ENCODE assay signal across 18 cellular contexts in genomic region chr1:30196872-30197615, GRCh38.
DNase-seq lines count a peak whose midpoint lies in the region; ATAC-seq and TF ChIP-seq lines count a peak whose summit lies in the region.
"Had no signal": no experiment of that assay in that cellular context is flagged by ENCODE, and none has a peak within 500 bp of the region (broad histone marks: within the 10 kb centered on the region; RNA-seq: fewer than 3 reads in every experiment).

No MANE protein-coding gene starts in this region.

- H3K36me3 ChIP-seq in BLaER1 treated with 17β-estradiol and CSF1 and Interleukin-3, amounts not matched to agents 10 nM and 100 nM: no peaks in the 10 kb centered on the region
- no peaks in the 10 kb centered on the region for H3K36me3 ChIP-seq in muscle layer of colon (ENCODE audit: insufficient read depth, low read length)
- H3K36me3 ChIP-seq in upper lobe of right lung: no peaks in the 10 kb centered on the region
- no peaks in the 10 kb centered on the region for H3K36me3 ChIP-seq in mesenchymal stem cell (ENCODE audit: control insufficient read depth in 1 of 2, insufficient read depth in 2 of 2, low read depth in 1 of 2, low read length in 2 of 2)

- H3K27ac Mint-ChIP-seq in T-helper 17 cell: peak overlapping the region; percentile 87
- H3K27ac Mint-ChIP-seq: B cell had no signal

- no peaks in the 10 kb centered on the region for H3K27me3 Mint-ChIP-seq in T-helper 17 cell

- no peak overlapping the region for H2AK5ac ChIP-seq in mesenchymal stem cell (ENCODE audit: low read length, severe bottlenecking)

- H4K20me1 ChIP-seq in BLaER1 treated with 17β-estradiol and CSF1 and Interleukin-3, amounts not matched to agents 10 nM and 100 nM: no peaks in the 10 kb centered on the region

- H3K4me3 ChIP-seq in BLaER1 treated with 17β-estradiol and CSF1 and Interleukin-3, amounts not matched to agents 10 nM and 100 nM: no peak overlapping the region
- no peak overlapping the region for H3K4me3 ChIP-seq in muscle layer of colon (ENCODE audit: low read depth in 1 of 2, low read length in 2 of 2)
- H3K4me3 ChIP-seq in upper lobe of right lung: no peak overlapping the region
- no peak overlapping the region for H3K4me3 ChIP-seq in mesenchymal stem cell (ENCODE audit: insufficient read depth in 1 of 2, low read depth in 1 of 2, low read length in 2 of 2)

- no peak overlapping the region for H3K27ac ChIP-seq in BLaER1 treated with 17β-estradiol and CSF1 and Interleukin-3, amounts not matched to agents 10 nM and 100 nM
- H3K27ac ChIP-seq in muscle layer of colon (ENCODE audit: low read depth, low read length) (peak overlapping the region; percentile 34), upper lobe of right lung (no peak overlapping the region), mesenchymal stem cell (ENCODE audit: low read length, poor library complexity, severe bottlenecking) (no peak overlapping the region)

- no peak overlapping the region for H2BK120ac ChIP-seq in mesenchymal stem cell (ENCODE audit: low read depth, low read length)

- peak overlapping the region; percentile 35 to 76 (median 59) for H3K4me2 ChIP-seq in BLaER1 treated with 17β-estradiol and CSF1 and Interleukin-3, amounts not matched to agents 10 nM and 100 nM
- H3K4me2 ChIP-seq in mesenchymal stem cell (ENCODE audit: low read length, poor library complexity, severe bottlenecking): no peak overlapping the region

- TF ChIP-seq CTCF in upper lobe of right lung (IDR thresholded peaks at IDR 0.05): no peak

- H3K4me3 Mint-ChIP-seq in T-helper 17 cell: peak overlapping the region; percentile 51
- H3K4me3 Mint-ChIP-seq: B cell; CD4-positive, CD25-positive, alpha-beta regulatory T cell had no signal

- 80% methylated on average over 13 of the region's 13 CpGs for WGBS in mesenchymal stem cell

- H3K14ac ChIP-seq in mesenchymal stem cell (ENCODE audit: low read length in 2 of 2): no peak overlapping the region

- H3K27me3 ChIP-seq in BLaER1 treated with 17β-estradiol and CSF1 and Interleukin-3, amounts not matched to agents 10 nM and 100 nM: no peaks in the 10 kb centered on the region
- H3K27me3 ChIP-seq in muscle layer of colon (ENCODE audit: control insufficient read depth in 1 of 2, insufficient read depth in 2 of 2, low read length in 2 of 2): no peaks in the 10 kb centered on the region
- H3K27me3 ChIP-seq in upper lobe of right lung: no peaks in the 10 kb centered on the region
- H3K27me3 ChIP-seq in mesenchymal stem cell (ENCODE audit: control insufficient read depth in 1 of 2, insufficient read depth in 1 of 2, low read length in 2 of 2): peaks cover 6 to 34% of the 10 kb centered on the region in 2 experiments

- no peak overlapping the region for H3K4ac ChIP-seq in mesenchymal stem cell (ENCODE audit: low read depth in 1 of 2, low read length in 2 of 2)

- H3K4me1 ChIP-seq in BLaER1 treated with 17β-estradiol and CSF1 and Interleukin-3, amounts not matched to agents 10 nM and 100 nM: peaks cover 13 to 38% (median 26%) of the 10 kb centered on the region in 10 experiments
- H3K4me1 ChIP-seq in muscle layer of colon (ENCODE audit: insufficient read depth, low read length) (peaks cover 5% of the 10 kb centered on the region), upper lobe of right lung (no peaks in the 10 kb centered on the region), mesenchymal stem cell (ENCODE audit: control insufficient read depth, insufficient read depth, low read depth, low read length) (no peaks in the 10 kb centered on the region)

- DNase-seq in T-helper 17 cell (no peak), upper lobe of right lung (no peak), mesenchymal stem cell (no peak), GM19238 (ENCODE audit: insufficient read length, low spot score) (no peak), SKM-1 (lab: John Stamatoyannopoulos, UW; ENCODE audit: unreplicated experiment) (no peak)
- DNase-seq: CD4-positive, CD25-positive, alpha-beta regulatory T cell; EL; GF-D8; KG1; NCI-H1694; NCI-H2081; NCI-H2171; NCI-H345; NCI-H774; Right ventricle myocardium superior had no signal

- no peak overlapping the region for H3K23ac ChIP-seq in mesenchymal stem cell (ENCODE audit: low read length in 2 of 2)

- peaks cover 38% of the 10 kb centered on the region for H3K4me1 Mint-ChIP-seq in T-helper 17 cell
- H3K4me1 Mint-ChIP-seq: B cell had no signal

- ATAC-seq in T-helper 17 cell (no peak), upper lobe of right lung (peak; percentile 27)

- no peak overlapping the region for H3K9ac ChIP-seq in BLaER1 treated with 17β-estradiol and CSF1 and Interleukin-3, amounts not matched to agents 10 nM and 100 nM
- H3K9ac ChIP-seq in muscle layer of colon (ENCODE audit: low read length) (no peak overlapping the region), mesenchymal stem cell (ENCODE audit: low read length) (no peak overlapping the region)

- intact Hi-C loops in upper lobe of right lung (cut with DNase I): no loop called here

- no peak overlapping the region for H3K18ac ChIP-seq in mesenchymal stem cell (ENCODE audit: low read depth in 1 of 2, low read length in 2 of 2)

- no peak overlapping the region for H2AFZ ChIP-seq in mesenchymal stem cell (ENCODE audit: low read depth, low read length)

- no peak overlapping the region for H4K91ac ChIP-seq in mesenchymal stem cell (ENCODE audit: low read length)

- H4K8ac ChIP-seq in mesenchymal stem cell (ENCODE audit: low read length): no peak overlapping the region

- no peak overlapping the region for H2BK12ac ChIP-seq in mesenchymal stem cell (ENCODE audit: low read length in 2 of 2)

- peaks cover 2% of the 10 kb centered on the region for H3K36me3 Mint-ChIP-seq in T-helper 17 cell (ENCODE audit: low read depth)
- H3K36me3 Mint-ChIP-seq: CD4-positive, CD25-positive, alpha-beta regulatory T cell had no signal

- H3K9me3 ChIP-seq in BLaER1 treated with 17β-estradiol and CSF1 and Interleukin-3, amounts not matched to agents 10 nM and 100 nM (replicated peaks in 1 of 11): peaks cover 8 to 22% (median 17%) of the 10 kb centered on the region in 11 experiments
- H3K9me3 ChIP-seq in T-helper 17 cell (ENCODE audit: control insufficient read depth, low read length, poor library complexity, severe bottlenecking): no peaks in the 10 kb centered on the region
- H3K9me3 ChIP-seq in muscle layer of colon (ENCODE audit: low read length): no peaks in the 10 kb centered on the region
- H3K9me3 ChIP-seq in upper lobe of right lung: no peaks in the 10 kb centered on the region
- H3K9me3 ChIP-seq in mesenchymal stem cell (ENCODE audit: control insufficient read depth, low read length): no peaks in the 10 kb centered on the region

- no peaks in the 10 kb centered on the region for H3K79me1 ChIP-seq in mesenchymal stem cell (replicated peaks; ENCODE audit: low read length, poor library complexity, severe bottlenecking)

- no peak overlapping the region for H2BK15ac ChIP-seq in mesenchymal stem cell (ENCODE audit: low read depth, poor library complexity, severe bottlenecking)

- no peak overlapping the region for H2BK5ac ChIP-seq in mesenchymal stem cell (ENCODE audit: low read depth, low read length, poor library complexity, severe bottlenecking)
